20 cellular contexts compared by ENCODE assay signal in genomic region chr11:75279273-75279672, GRCh38. TPM values are rescaled to one million over a fixed set of nuclear protein-coding genes. Genes with fewer than 3 reads are reported as not detected.
A peak's percentile ranks its signal among the peaks of the same experiment; 100 is the strongest.
DNase-seq lines count a peak whose midpoint lies in the region; ATAC-seq and TF ChIP-seq lines count a peak whose summit lies in the region.
"Had no signal": no experiment of that assay in that cellular context is flagged by ENCODE, and none has a peak within 500 bp of the region (broad histone marks: within the 10 kb centered on the region; RNA-seq: fewer than 3 reads in every experiment).

No MANE protein-coding gene starts in this region.

- H3K27me3 ChIP-seq in neutrophil: no peaks in the 10 kb centered on the region
- H3K27me3 ChIP-seq: brain microvascular endothelial cell, heart right ventricle, stomach had no signal

- TF ChIP-seq POLR2A in GM18505 (IDR thresholded peaks at IDR 0.05; ENCODE audit: borderline replicate concordance, extremely low read depth, insufficient read depth, insufficient read length): no peak

- H3K4me1 Mint-ChIP-seq in T-helper 1 cell treated with Interleukin-12 subunit alpha and Interleukin-12 subunit beta and Interleukin-4 antibody, amounts not matched to agents 30 μg/mL and 1 μg/mL, for 36 hours (ENCODE audit: low read depth): peaks cover 33% of the 10 kb centered on the region

- H3K4me3 Mint-ChIP-seq in T-helper 1 cell treated with Interleukin-12 subunit alpha and Interleukin-12 subunit beta and Interleukin-4 antibody, amounts not matched to agents 30 μg/mL and 1 μg/mL, for 36 hours: no peak overlapping the region
- H3K4me3 Mint-ChIP-seq: WTC11 had no signal

- peaks cover 68% of the 10 kb centered on the region for H3K36me3 ChIP-seq in neutrophil
- H3K36me3 ChIP-seq: brain microvascular endothelial cell had no signal

- peak overlapping the region; percentile 92 for H3K27ac ChIP-seq in neutrophil
- H3K27ac ChIP-seq: brain microvascular endothelial cell had no signal

- peak overlapping the region; percentile 62 for H3K27ac Mint-ChIP-seq in T-helper 1 cell treated with Interleukin-12 subunit alpha and Interleukin-12 subunit beta and Interleukin-4 antibody, amounts not matched to agents 30 μg/mL and 1 μg/mL, for 36 hours

- no peak overlapping the region for H3K4me3 ChIP-seq in neutrophil (ENCODE audit: low read depth in 1 of 2, low read length in 1 of 2)
- H3K4me3 ChIP-seq: heart right ventricle, stomach had no signal

- no peaks in the 10 kb centered on the region for H3K9me3 ChIP-seq in neutrophil
- H3K9me3 ChIP-seq: heart right ventricle, stomach had no signal

- no peak for DNase-seq in T-helper 1 cell
- peak; percentile 56 for DNase-seq in D341Med (ENCODE audit: low spot score)
- DNase-seq in astrocyte of the hippocampus (ENCODE audit: low read depth, low spot score): peak; percentile 20
- no peak for DNase-seq in A172 (ENCODE audit: low spot score)
- DNase-seq in cerebellar cortex (ENCODE audit: low spot score): no peak
- DNase-seq: 8988T, activated gamma-delta T cell treated with Interleukin-2 at 50 U/mL for 16 hours, brain microvascular endothelial cell, heart right ventricle, KBM-7, NCI-H1092, NCI-H2107, RPMI8226, stomach had no signal

- H3K4me1 ChIP-seq in neutrophil (ENCODE audit: control insufficient read depth in 1 of 2, insufficient read depth in 1 of 2, low read depth in 1 of 2, low read length in 1 of 2): peaks cover 25 to 38% of the 10 kb centered on the region in 2 experiments

- H3K9me3 Mint-ChIP-seq in T-helper 1 cell treated with Interleukin-12 subunit alpha and Interleukin-12 subunit beta and Interleukin-4 antibody, amounts not matched to agents 30 μg/mL and 1 μg/mL, for 36 hours: no peaks in the 10 kb centered on the region
- H3K9me3 Mint-ChIP-seq: WTC11 had no signal

- H3K27me3 Mint-ChIP-seq in T-helper 1 cell treated with Interleukin-12 subunit alpha and Interleukin-12 subunit beta and Interleukin-4 antibody, amounts not matched to agents 30 μg/mL and 1 μg/mL, for 36 hours (ENCODE audit: low read depth): no peaks in the 10 kb centered on the region

- TF ChIP-seq CTCF in neutrophil (IDR thresholded peaks at IDR 0.05): no peak

- no peak for ATAC-seq in GM18505 (IDR thresholded peaks at IDR 0.05; ENCODE audit: unreplicated experiment)
- ATAC-seq: WTC11 had no signal

- peaks cover 30% of the 10 kb centered on the region for H3K36me3 Mint-ChIP-seq in T-helper 1 cell treated with Interleukin-12 subunit alpha and Interleukin-12 subunit beta and Interleukin-4 antibody, amounts not matched to agents 30 μg/mL and 1 μg/mL, for 36 hours (ENCODE audit: low read depth)

RNA-seq across cellular contexts. Expression of gene TPBGL, which starts 38.7 kb away (rescaled TPM):
- total RNA-seq in A172 (2014; rRNA removed; shearing (Covaris generic)): not detected in 2 replicates
- total RNA-seq: fibroblast of lung, urinary bladder had no signal

Comparison
In these comparisons a context has a peak if more than half of its experiments do, and no peak if none do; other contexts are left out.
1. DNase-seq: peak in D341Med (single experiment) and astrocyte of the hippocampus (single experiment); none in T-helper 1 cell (0 of 5), A172 (single experiment) and cerebellar cortex (single experiment).